Comparison of ENCODE assay signal across 27 cellular contexts in the genomic region with DNA sequence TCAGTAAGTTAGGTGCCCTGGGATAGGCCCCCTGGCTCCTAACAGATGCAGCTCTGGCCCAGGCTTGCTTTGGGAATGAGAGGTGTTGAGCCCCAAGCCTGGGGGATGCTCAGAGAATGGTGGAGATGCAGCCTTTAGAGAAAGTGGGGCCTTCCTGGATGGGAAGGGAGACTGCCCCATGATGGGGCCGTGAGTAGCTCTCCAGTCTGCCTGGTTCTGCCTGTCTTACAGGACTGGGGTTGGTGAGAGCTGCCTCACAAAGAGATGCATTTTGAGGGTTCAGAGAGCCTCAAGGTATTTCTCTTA. TPM values are rescaled to one million over a fixed set of nuclear protein-coding genes. Genes with fewer than 3 reads are reported as not detected.
"Had no signal": no experiment of that assay in that cellular context is flagged by ENCODE, and none has a peak within 500 bp of the region (broad histone marks: within the 10 kb centered on the region; RNA-seq: fewer than 3 reads in every experiment).

No MANE protein-coding gene starts in this region.

- H3K4me3 Mint-ChIP-seq: activated CD8-positive, alpha-beta T cell treated with anti-CD3 and anti-CD28 coated beads, Interleukin-2, amount 10 ng/mL, durations not matched to agents 7 days and 5 days; activated naive CD8-positive, alpha-beta T cell treated with anti-CD3 and anti-CD28 coated beads for 36 hours; activated T-cell treated with anti-CD3 and anti-CD28 coated beads, Interleukin-2, amount 50 U/mL, for 72 hours; natural killer cell had no signal

- H3K4me1 Mint-ChIP-seq: activated naive CD8-positive, alpha-beta T cell treated with anti-CD3 and anti-CD28 coated beads for 36 hours; natural killer cell had no signal

- H3K27me3 ChIP-seq: body of pancreas, right atrium auricular region had no signal

- H3K27ac Mint-ChIP-seq: activated CD8-positive, alpha-beta T cell treated with anti-CD3 and anti-CD28 coated beads, Interleukin-2, amount 10 ng/mL, durations not matched to agents 7 days and 5 days; activated naive CD8-positive, alpha-beta T cell treated with anti-CD3 and anti-CD28 coated beads for 36 hours; activated T-cell treated with anti-CD3 and anti-CD28 coated beads, Interleukin-2, amount 50 U/mL, for 72 hours; natural killer cell; type B pancreatic cell had no signal

- H3K36me3 Mint-ChIP-seq: activated naive CD8-positive, alpha-beta T cell treated with anti-CD3 and anti-CD28 coated beads for 36 hours; natural killer cell; type B pancreatic cell had no signal

- H3K4me3 ChIP-seq: body of pancreas, left ventricle myocardium inferior, mucosa of descending colon, right atrium auricular region, suprapubic skin had no signal

- H3K9me3 ChIP-seq: body of pancreas, left ventricle myocardium inferior, mucosa of descending colon, right atrium auricular region, suprapubic skin had no signal

- H3K36me3 ChIP-seq: left ventricle myocardium inferior, right atrium auricular region, suprapubic skin had no signal

- H3K27ac ChIP-seq: body of pancreas, left ventricle myocardium inferior, right atrium auricular region, suprapubic skin had no signal

- DNase-seq: activated CD4-positive, alpha-beta T cell treated with anti-CD3 and anti-CD28 coated beads for 48 hours; activated CD8-positive, alpha-beta memory T cell treated with anti-CD3 and anti-CD28 coated beads, Interleukin-2, amount 50 U/mL, for 4 hours; activated CD8-positive, alpha-beta T cell treated with anti-CD3 and anti-CD28 coated beads, Interleukin-2, amount 10 ng/mL, durations not matched to agents 7 days and 5 days; activated gamma-delta T cell; activated naive CD8-positive, alpha-beta T cell treated with anti-CD3 and anti-CD28 coated beads for 36 hours; activated T-cell treated with anti-CD3 and anti-CD28 coated beads, Interleukin-2, amount 50 U/mL, for 72 hours; amygdala; body of pancreas; caudate nucleus; cortex of kidney; effector CD8-positive, alpha-beta T cell; left ventricle myocardium inferior; mucosa of descending colon; natural killer cell; nucleus accumbens; posterior cingulate gyrus; stimulated activated CD4-positive, alpha-beta T cell treated with anti-CD3 and anti-CD28 coated beads, Interleukin-15, amount 100 ng/mL, for 24 hours; stimulated activated CD4-positive, alpha-beta T cell treated with anti-CD3 and anti-CD28 coated beads, Interleukin-4, amount 100 ng/mL, for 24 hours; stimulated activated CD8-positive, alpha-beta memory T cell treated with anti-CD3 and anti-CD28 coated beads, Interleukin-4, amount 100 ng/mL, for 48 hours; stimulated activated naive CD8-positive, alpha-beta T cell treated with anti-CD3 and anti-CD28 coated beads, Interleukin-15, Interleukin-2, amounts not matched to agents 100 U/mL and 50 U/mL, for 24 hours; T-helper 2 cell had no signal

- ATAC-seq: activated CD8-positive, alpha-beta T cell treated with anti-CD3 and anti-CD28 coated beads, Interleukin-2, amount 10 ng/mL, durations not matched to agents 7 days and 5 days; activated T-cell treated with anti-CD3 and anti-CD28 coated beads, Interleukin-2, amount 50 U/mL, for 72 hours; body of pancreas; mucosa of descending colon; natural killer cell; stimulated activated naive CD8-positive, alpha-beta T cell treated with anti-CD3 and anti-CD28 coated beads, Interleukin-15, Interleukin-2, amounts not matched to agents 100 U/mL and 50 U/mL, for 24 hours had no signal

- H3K4me1 ChIP-seq: left ventricle myocardium inferior, right atrium auricular region, suprapubic skin had no signal

- H3K9me3 Mint-ChIP-seq: activated naive CD8-positive, alpha-beta T cell treated with anti-CD3 and anti-CD28 coated beads for 36 hours; activated T-cell treated with anti-CD3 and anti-CD28 coated beads, Interleukin-2, amount 50 U/mL, for 72 hours; natural killer cell; type B pancreatic cell had no signal

RNA-seq across cellular contexts. Expression of a gene that starts 0.5 kb away (rescaled TPM):
- total RNA-seq: activated CD8-positive, alpha-beta T cell treated with anti-CD3 and anti-CD28 coated beads, Interleukin-2, amount 10 ng/mL, durations not matched to agents 7 days and 5 days; activated naive CD8-positive, alpha-beta T cell treated with anti-CD3 and anti-CD28 coated beads for 36 hours; activated T-cell treated with anti-CD3 and anti-CD28 coated beads, Interleukin-2, amount 50 U/mL, for 72 hours; body of pancreas; fibroblast of lung; kidney epithelial cell; left ventricle myocardium inferior; natural killer cell; right atrium auricular region; skeletal muscle tissue had no signal
